Comparison of ENCODE assay signal across 19 cellular contexts in the genomic region with DNA sequence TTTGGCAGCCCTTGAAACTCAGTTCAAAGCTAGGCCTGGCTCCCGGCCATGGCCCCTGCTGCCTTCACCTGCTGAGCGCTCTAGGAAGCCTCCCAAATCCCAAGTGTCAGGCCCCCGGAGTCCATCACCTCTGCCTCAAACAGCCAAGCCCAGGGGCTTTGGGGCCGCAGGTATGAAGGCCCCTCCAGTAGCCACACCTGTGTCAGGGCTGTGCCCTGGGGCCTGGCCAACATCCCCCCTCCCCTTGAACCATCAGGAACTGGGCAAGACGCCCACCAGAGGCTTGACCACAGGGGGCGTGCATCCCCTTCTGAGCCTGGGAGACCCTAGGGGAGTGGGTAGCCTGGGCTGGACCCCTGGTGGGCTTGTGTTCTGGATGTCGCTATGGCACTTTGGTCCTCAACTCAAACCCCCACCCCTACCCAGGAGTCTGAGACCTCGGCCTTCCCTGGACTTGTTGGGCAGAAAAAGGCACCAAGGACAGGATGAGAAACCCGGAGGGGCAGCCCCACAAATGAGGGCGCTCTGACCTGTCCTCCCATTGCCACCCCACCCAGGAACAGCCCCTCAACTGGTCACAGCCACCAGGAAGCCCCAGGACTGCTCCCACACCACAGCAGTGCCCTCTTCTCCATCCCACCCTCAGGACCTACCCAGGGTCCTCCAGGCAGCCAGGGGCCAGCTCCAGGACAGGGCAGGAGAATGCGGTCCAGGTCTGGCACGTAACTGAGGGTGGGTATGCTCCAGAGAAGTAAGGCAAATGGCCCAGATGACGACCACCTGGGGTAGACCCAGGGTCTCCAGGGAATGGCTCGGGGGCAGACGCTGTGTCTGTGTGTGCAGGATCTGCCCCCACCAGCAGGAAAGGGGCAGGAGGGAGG. TPM values are rescaled to one million over a fixed set of nuclear protein-coding genes. Genes with fewer than 3 reads are reported as not detected.
DNase-seq lines count a peak whose midpoint lies in the region; ATAC-seq, FAIRE-seq and TF ChIP-seq lines count a peak whose summit lies in the region.
"Had no signal": no experiment of that assay in that cellular context is flagged by ENCODE, and none has a peak within 500 bp of the region (broad histone marks: within the 10 kb centered on the region; RNA-seq: fewer than 3 reads in every experiment).

No MANE protein-coding gene starts in this region.

- no TSS peak for BruUV-seq in PC-9 (replicated peaks; lab: Mats Ljungman, UMichigan)

- 95 to 97% methylated on average over 4 to 15 of the region's 15 CpGs for WGBS in endodermal cell (ENCODE audit: insufficient coverage in 1 of 2, insufficient read length in 1 of 2), 2 experiments

- no peak for ATAC-seq in CD4-positive, CD25-positive, alpha-beta regulatory T cell (ENCODE audit: low read depth in 2 of 2)
- ATAC-seq in HG02840 (IDR thresholded peaks at IDR 0.05; ENCODE audit: low FRiP score, unreplicated experiment) = no peak
- ATAC-seq: left cardiac atrium had no signal

- TF ChIP-seq CTCF in 22Rv1 (IDR thresholded peaks at IDR 0.05) (no peak), Loucy (conservative IDR thresholded peaks at IDR 0.05; ENCODE audit: low read length) (no peak), endodermal cell (conservative IDR thresholded peaks at IDR 0.05) (no peak), D721Med (IDR thresholded peaks at IDR 0.05; ENCODE audit: insufficient read depth, missing control alignments) (no peak), PC-9 (conservative IDR thresholded peaks at IDR 0.05) (no peak)

- H3K36me3 ChIP-seq in CD4-positive, CD25-positive, alpha-beta regulatory T cell (ENCODE audit: control insufficient read depth, insufficient read depth, low read length) = peaks cover 5% of the 10 kb centered on the region
- H3K36me3 ChIP-seq in Loucy (ENCODE audit: insufficient read depth, low read length) = no peaks in the 10 kb centered on the region; the same call in 1 of the 2 replicates
- peaks cover 7% of the 10 kb centered on the region for H3K36me3 ChIP-seq in endodermal cell (ENCODE audit: control insufficient read depth, insufficient read depth, low read length)
- no peaks in the 10 kb centered on the region for H3K36me3 ChIP-seq in PC-9 (ENCODE audit: low read depth)

- H3K27me3 Mint-ChIP-seq in CD4-positive, CD25-positive, alpha-beta regulatory T cell = no peaks in the 10 kb centered on the region
- H3K27me3 Mint-ChIP-seq in endodermal cell (ENCODE audit: insufficient read depth) = no peaks in the 10 kb centered on the region

- CTCF ChIA-PET in PC-9 (lab: Charles Lee) = no interaction called here

- H3K27me3 ChIP-seq in CD4-positive, CD25-positive, alpha-beta regulatory T cell (ENCODE audit: control insufficient read depth, insufficient read depth, low read length) = no peaks in the 10 kb centered on the region
- H3K27me3 ChIP-seq in Loucy (ENCODE audit: insufficient read depth, low read length, poor library complexity, severe bottlenecking) (no peaks in the 10 kb centered on the region), endodermal cell (ENCODE audit: control insufficient read depth, insufficient read depth, low read length, poor library complexity, severe bottlenecking) (no peaks in the 10 kb centered on the region), PC-9 (ENCODE audit: insufficient read depth, low read depth) (no peaks in the 10 kb centered on the region)
- H3K27me3 ChIP-seq: BE2C, thyroid gland had no signal

- no peaks in the 10 kb centered on the region for H3K9me3 ChIP-seq in CD4-positive, CD25-positive, alpha-beta regulatory T cell (ENCODE audit: control insufficient read depth in 2 of 2, low read length in 2 of 2)
- H3K9me3 ChIP-seq in Loucy (ENCODE audit: insufficient read depth, low read depth, low read length) = no peaks in the 10 kb centered on the region
- H3K9me3 ChIP-seq in endodermal cell (ENCODE audit: control insufficient read depth, low read length) = no peaks in the 10 kb centered on the region
- no peaks in the 10 kb centered on the region for H3K9me3 ChIP-seq in PC-9 (ENCODE audit: insufficient read depth, low read depth)
- H3K9me3 ChIP-seq: BE2C, prostate gland, thyroid gland had no signal

- H3K4me1 Mint-ChIP-seq in CD4-positive, CD25-positive, alpha-beta regulatory T cell = peaks cover 0 to 48% (median 26%) of the 10 kb centered on the region in 4 donors
- peaks cover 12% of the 10 kb centered on the region for H3K4me1 Mint-ChIP-seq in endodermal cell

- H3K9ac ChIP-seq in Loucy (ENCODE audit: low read depth, low read length, poor library complexity, severe bottlenecking) (peak overlapping the region; percentile 91), endodermal cell (ENCODE audit: extremely low read depth, low read length, poor library complexity, severe bottlenecking) (no peak overlapping the region)

- intact Hi-C loops in PC-9 (cut with micrococcal nuclease; ENCODE audit: unreplicated experiment) = no loop called here

- peaks cover 41% of the 10 kb centered on the region for H3K4me1 ChIP-seq in CD4-positive, CD25-positive, alpha-beta regulatory T cell (ENCODE audit: control insufficient read depth, insufficient read depth, low read length, poor library complexity, severe bottlenecking)
- peaks cover 32% of the 10 kb centered on the region for H3K4me1 ChIP-seq in Loucy (ENCODE audit: insufficient read depth, low read length, poor library complexity, severe bottlenecking)
- peaks cover 3% of the 10 kb centered on the region for H3K4me1 ChIP-seq in endodermal cell (ENCODE audit: control insufficient read depth, insufficient read depth, low read length)
- peaks cover 20% of the 10 kb centered on the region for H3K4me1 ChIP-seq in PC-9 (replicated peaks; ENCODE audit: insufficient read depth)
- H3K4me1 ChIP-seq: BE2C had no signal

- no peaks in the 10 kb centered on the region for H3K36me3 Mint-ChIP-seq in CD4-positive, CD25-positive, alpha-beta regulatory T cell
- H3K36me3 Mint-ChIP-seq in endodermal cell (ENCODE audit: low read depth) = peaks cover 6% of the 10 kb centered on the region

- H3K4me2 ChIP-seq in Loucy (ENCODE audit: low read depth, low read length, poor library complexity, severe bottlenecking) (peak overlapping the region; percentile 81), PC-9 (no peak overlapping the region)

- peaks cover 85% of the 10 kb centered on the region for H3K79me2 ChIP-seq in Loucy (ENCODE audit: insufficient read depth, low read length)
- peaks cover 78% of the 10 kb centered on the region for H3K79me2 ChIP-seq in PC-9 (ENCODE audit: low read depth)

- H3K9me3 Mint-ChIP-seq in CD4-positive, CD25-positive, alpha-beta regulatory T cell = no peaks in the 10 kb centered on the region
- H3K9me3 Mint-ChIP-seq in endodermal cell = no peaks in the 10 kb centered on the region
- H3K9me3 Mint-ChIP-seq: brain had no signal

- H3K4me3 Mint-ChIP-seq in CD4-positive, CD25-positive, alpha-beta regulatory T cell = peak overlapping the region in 3 of 4 donors; percentile 46 to 99 (median 73)
- no peak overlapping the region for H3K4me3 Mint-ChIP-seq in endodermal cell

- H4K20me1 ChIP-seq in Loucy (ENCODE audit: insufficient read depth, low read length, poor library complexity, severe bottlenecking) (peaks cover 55% of the 10 kb centered on the region), PC-9 (ENCODE audit: insufficient read depth) (peaks cover 32% of the 10 kb centered on the region; the same call in 1 of the 2 replicates)

- H3K9me2 ChIP-seq in Loucy (replicated peaks; ENCODE audit: low read depth, low read length) (no peaks in the 10 kb centered on the region), PC-9 (ENCODE audit: insufficient read depth) (no peaks in the 10 kb centered on the region)

- POLR2A ChIA-PET in PC-9 (lab: Charles Lee; ENCODE audit: unreplicated experiment) = no interaction called here

- no peak overlapping the region for H2AFZ ChIP-seq in Loucy (ENCODE audit: low read length)
- no peak overlapping the region for H2AFZ ChIP-seq in PC-9

- DNase-seq in CD4-positive, CD25-positive, alpha-beta regulatory T cell = no peak
- DNase-seq in endodermal cell = peak; percentile 35
- DNase-seq in D721Med (ENCODE audit: insufficient read length, low spot score) = no peak
- DNase-seq in PC-9 = no peak
- no peak for DNase-seq in NCI-H146 treated with DMSO at 0.1 percent for 48 hours (lab: John Stamatoyannopoulos, UW; ENCODE audit: unreplicated experiment)
- DNase-seq: activated CD4-positive, alpha-beta T cell treated with anti-CD3 and anti-CD28 coated beads for 48 hours; BE2C; hypothalamus; left cardiac atrium; NCI-H1092 treated with DMSO at 0.1 percent for 48 hours; NCI-H2227 treated with DMSO at 0.1 percent for 48 hours; stimulated activated CD4-positive, alpha-beta T cell treated with anti-CD3 and anti-CD28 coated beads, Interleukin-15, amount 100 ng/mL, for 24 hours; T-helper 1 cell; thyroid gland had no signal

- H3K27ac ChIP-seq in 22Rv1 = peak overlapping the region; percentile 98
- no peak overlapping the region for H3K27ac ChIP-seq in CD4-positive, CD25-positive, alpha-beta regulatory T cell (ENCODE audit: insufficient read depth, low read length, poor library complexity, severe bottlenecking)
- H3K27ac ChIP-seq in endodermal cell (ENCODE audit: low read depth, low read length) = no peak overlapping the region
- H3K27ac ChIP-seq in PC-9 = no peak overlapping the region
- H3K27ac ChIP-seq: thyroid gland had no signal

- H3K27ac Mint-ChIP-seq in CD4-positive, CD25-positive, alpha-beta regulatory T cell = peak overlapping the region in 1 of 3 donors; percentile 96
- no peak overlapping the region for H3K27ac Mint-ChIP-seq in endodermal cell

- FAIRE-seq in D721Med (lab: Jason Lieb, UNC) = no peak

- H3K4me3 ChIP-seq in CD4-positive, CD25-positive, alpha-beta regulatory T cell (ENCODE audit: low read depth, low read length) = no peak overlapping the region
- H3K4me3 ChIP-seq in Loucy (ENCODE audit: low read length, poor library complexity, severe bottlenecking) (no peak overlapping the region), endodermal cell (ENCODE audit: low read length) (no peak overlapping the region), PC-9 (no peak overlapping the region)
- H3K4me3 ChIP-seq: prostate gland, thyroid gland had no signal

- H3F3A ChIP-seq in Loucy (ENCODE audit: low read depth) = no peaks in the 10 kb centered on the region
- H3F3A ChIP-seq in PC-9 (ENCODE audit: insufficient read depth, low read depth) = peaks cover 41% of the 10 kb centered on the region; the same call in 1 of the 2 replicates

RNA-seq across cellular contexts. Expression of a gene that starts 4.2 kb away (rescaled TPM):
- total RNA-seq in CD4-positive, CD25-positive, alpha-beta regulatory T cell = 36.7 TPM
- polyA plus RNA-seq in CD4-positive, CD25-positive, alpha-beta regulatory T cell = 10 to 100 TPM; 74.7 to 83.8 (median 78.3) TPM
- total RNA-seq in endodermal cell = 10 to 100 TPM; 52.1 to 60.7 TPM
- polyA plus RNA-seq in endodermal cell (2013, experiment 1 of 2) = 50.7 TPM
- 48.2 TPM for polyA plus RNA-seq in endodermal cell (2013, experiment 2 of 2)
- total RNA-seq in PC-9 (2021) = 61.7 and 63.4 TPM in 2 replicates

RNA-seq across cellular contexts. Expression of a gene that starts 4.8 kb away (rescaled TPM):
- 19.6 TPM for total RNA-seq in CD4-positive, CD25-positive, alpha-beta regulatory T cell
- 10 to 100 TPM; 29.4 to 33.9 (median 31.0) TPM for polyA plus RNA-seq in CD4-positive, CD25-positive, alpha-beta regulatory T cell
- total RNA-seq in endodermal cell = 10 to 100 TPM; 33.6 to 41.7 TPM
- polyA plus RNA-seq in endodermal cell (2013, experiment 1 of 2) = 32.2 TPM
- 32.2 TPM for polyA plus RNA-seq in endodermal cell (2013, experiment 2 of 2)
- 41.2 and 52.5 TPM in 2 replicates for total RNA-seq in PC-9 (2021)

RNA-seq across cellular contexts. Expression of a gene that starts 5.0 kb away (rescaled TPM):
- 111 TPM for total RNA-seq in CD4-positive, CD25-positive, alpha-beta regulatory T cell
- 10 to 100 TPM; 62.0 to 72.9 (median 66.6) TPM for polyA plus RNA-seq in CD4-positive, CD25-positive, alpha-beta regulatory T cell
- total RNA-seq in endodermal cell (100 to 1,000 TPM; 113 to 182 TPM), PC-9 (2021) (134 TPM in 2 replicates)
- 142 TPM for polyA plus RNA-seq in endodermal cell (2013, experiment 1 of 2)
- 150 TPM for polyA plus RNA-seq in endodermal cell (2013, experiment 2 of 2)

RNA-seq across cellular contexts. Expression of a gene that starts 32.2 kb away (rescaled TPM):
- 1.8 TPM for total RNA-seq in CD4-positive, CD25-positive, alpha-beta regulatory T cell
- polyA plus RNA-seq in CD4-positive, CD25-positive, alpha-beta regulatory T cell = 1 to 10 TPM in 3 of 4 donors, under 1 TPM in 1; 0.76 to 3.6 (median 1.8) TPM
- total RNA-seq in endodermal cell (1 to 10 TPM; 3.7 to 4.9 TPM), PC-9 (2021) (4.0 and 6.7 TPM in 2 replicates)
- 3.0 TPM for polyA plus RNA-seq in endodermal cell (2013, experiment 1 of 2)
- 3.6 TPM for polyA plus RNA-seq in endodermal cell (2013, experiment 2 of 2)
